ENCODE assay signal across 1 cellular context in the genomic region with DNA sequence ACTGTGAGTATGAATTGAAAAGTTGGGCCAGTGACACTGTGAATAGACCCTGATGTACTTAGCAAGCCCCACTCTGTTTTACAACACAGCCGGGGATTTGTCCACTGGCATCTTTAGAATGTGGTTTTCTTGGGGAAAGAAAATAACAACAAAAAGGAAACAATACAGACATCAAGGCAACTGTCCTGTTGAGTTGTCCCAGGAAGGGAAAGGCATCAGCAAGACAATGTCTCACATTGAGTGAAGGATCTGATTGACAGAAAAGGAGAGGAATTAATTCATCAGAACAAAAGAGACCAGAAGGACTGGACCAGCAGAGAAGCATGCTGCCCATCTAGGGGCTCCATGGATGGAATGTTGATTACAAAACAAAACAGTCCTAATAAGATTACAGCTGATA.
TF ChIP-seq lines count a peak whose summit lies in the region.

No MANE protein-coding gene starts in this region.

TF ChIP-seq in SK-N-SH treated with all-trans-retinoic acid at 6 μM for 48 hours, 23 proteins besides CTCF, POLR2A, EP300 and RAD21 (continued from another document):
- TF ChIP-seq, protein P1, sequence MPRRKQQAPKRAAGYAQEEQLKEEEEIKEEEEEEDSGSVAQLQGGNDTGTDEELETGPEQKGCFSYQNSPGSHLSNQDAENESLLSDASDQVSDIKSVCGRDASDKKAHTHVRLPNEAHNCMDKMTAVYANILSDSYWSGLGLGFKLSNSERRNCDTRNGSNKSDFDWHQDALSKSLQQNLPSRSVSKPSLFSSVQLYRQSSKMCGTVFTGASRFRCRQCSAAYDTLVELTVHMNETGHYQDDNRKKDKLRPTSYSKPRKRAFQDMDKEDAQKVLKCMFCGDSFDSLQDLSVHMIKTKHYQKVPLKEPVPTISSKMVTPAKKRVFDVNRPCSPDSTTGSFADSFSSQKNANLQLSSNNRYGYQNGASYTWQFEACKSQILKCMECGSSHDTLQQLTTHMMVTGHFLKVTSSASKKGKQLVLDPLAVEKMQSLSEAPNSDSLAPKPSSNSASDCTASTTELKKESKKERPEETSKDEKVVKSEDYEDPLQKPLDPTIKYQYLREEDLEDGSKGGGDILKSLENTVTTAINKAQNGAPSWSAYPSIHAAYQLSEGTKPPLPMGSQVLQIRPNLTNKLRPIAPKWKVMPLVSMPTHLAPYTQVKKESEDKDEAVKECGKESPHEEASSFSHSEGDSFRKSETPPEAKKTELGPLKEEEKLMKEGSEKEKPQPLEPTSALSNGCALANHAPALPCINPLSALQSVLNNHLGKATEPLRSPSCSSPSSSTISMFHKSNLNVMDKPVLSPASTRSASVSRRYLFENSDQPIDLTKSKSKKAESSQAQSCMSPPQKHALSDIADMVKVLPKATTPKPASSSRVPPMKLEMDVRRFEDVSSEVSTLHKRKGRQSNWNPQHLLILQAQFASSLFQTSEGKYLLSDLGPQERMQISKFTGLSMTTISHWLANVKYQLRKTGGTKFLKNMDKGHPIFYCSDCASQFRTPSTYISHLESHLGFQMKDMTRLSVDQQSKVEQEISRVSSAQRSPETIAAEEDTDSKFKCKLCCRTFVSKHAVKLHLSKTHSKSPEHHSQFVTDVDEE (CRISPR knock-in tag; IDR thresholded peaks at IDR 0.05) = 0 out of 2 replicates have a peak, but pooled peaks have one; percentile 14
- TF ChIP-seq ARNTL (CRISPR knock-in tag; IDR thresholded peaks at IDR 0.05; ENCODE audit: borderline replicate concordance, low read depth) = no peak
- TF ChIP-seq ZFP30 (CRISPR knock-in tag; IDR thresholded peaks at IDR 0.05) = no peak
